In the genomic region with DNA sequence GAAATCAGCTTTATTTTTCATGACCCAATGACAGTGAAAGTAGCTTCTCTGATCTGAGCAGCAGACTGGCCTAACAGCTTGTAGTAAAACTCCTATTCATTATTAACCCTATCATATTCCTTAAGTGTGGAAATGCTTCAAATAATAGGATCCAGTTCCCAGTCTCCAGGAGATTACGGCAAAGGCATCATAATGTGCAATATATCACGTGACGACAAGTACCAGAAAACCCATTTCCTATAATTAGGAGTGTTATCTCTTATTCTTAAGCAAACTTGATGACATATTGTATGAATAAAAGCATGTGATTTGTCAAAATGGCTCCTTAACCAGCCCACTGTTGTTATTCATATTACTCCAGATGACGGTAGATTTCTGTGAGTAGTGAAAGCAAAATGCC, we compare ENCODE assay signal across 33 cellular contexts. TPM values are rescaled to one million over a fixed set of nuclear protein-coding genes. Genes with fewer than 3 reads are reported as not detected.
"Had no signal": no experiment of that assay in that cellular context is flagged by ENCODE, and none has a peak within 500 bp of the region (broad histone marks: within the 10 kb centered on the region; RNA-seq: fewer than 3 reads in every experiment).

No MANE protein-coding gene starts in this region.

- H3K4me3 Mint-ChIP-seq: activated naive CD4-positive, alpha-beta T cell treated with anti-CD3 and anti-CD28 coated beads, Interleukin-2, amount 50 U/mL, for 24 hours; stimulated activated memory B cell treated with anti-CD40 and anti-IgM and Interleukin-4, amounts not matched to agents 10 μg/mL and 1 μg/mL and 100 μg/mL, for 72 hours; T-helper 1 cell treated with Interleukin-12 subunit alpha and Interleukin-12 subunit beta and Interleukin-4 antibody, amounts not matched to agents 30 μg/mL and 1 μg/mL, for 36 hours had no signal

- H3K4me1 ChIP-seq: gastrocnemius medialis, parathyroid adenoma, psoas muscle had no signal

- H3K36me3 ChIP-seq: gastrocnemius medialis, left ventricle myocardium inferior, upper lobe of left lung, vagina had no signal

- H3K27ac ChIP-seq: coronary artery, dorsolateral prefrontal cortex, gastrocnemius medialis, hepatocyte, left ventricle myocardium inferior, parathyroid adenoma, psoas muscle, upper lobe of left lung, vagina, VCaP had no signal

- H2AFZ ChIP-seq: hepatocyte, parathyroid adenoma had no signal

- H3K79me2 ChIP-seq: hepatocyte, parathyroid adenoma had no signal

- H3K9me3 Mint-ChIP-seq: activated naive CD4-positive, alpha-beta T cell treated with anti-CD3 and anti-CD28 coated beads, Interleukin-2, amount 50 U/mL, for 24 hours; activated T-cell treated with anti-CD3 and anti-CD28 coated beads, Interleukin-2, amount 50 U/mL, for 4 hours; activated T-helper 2 cell treated with anti-CD3 and anti-CD28 coated beads, Interferon-gamma antibody, Interleukin-2, Interleukin-4, amounts not matched to agents 10 μg/mL and 5 μg/mL and 100 μg/mL, durations not matched to agents 14 hours and 24 hours and 36 hours; stimulated activated memory B cell treated with anti-CD40 and anti-IgM and Interleukin-4, amounts not matched to agents 10 μg/mL and 1 μg/mL and 100 μg/mL, for 72 hours; stimulated activated naive CD8-positive, alpha-beta T cell treated with anti-CD3 and anti-CD28 coated beads, Interleukin-15, amount 100 ng/mL, for 72 hours; T-helper 1 cell treated with Interleukin-12 subunit alpha and Interleukin-12 subunit beta and Interleukin-4 antibody, amounts not matched to agents 30 μg/mL and 1 μg/mL, for 36 hours had no signal

- H3K4me3 ChIP-seq: coronary artery, dorsolateral prefrontal cortex, gastrocnemius medialis, hepatocyte, left ventricle myocardium inferior, lung, psoas muscle, smooth muscle cell, upper lobe of left lung, vagina had no signal

- H3K9me3 ChIP-seq: gastrocnemius medialis, psoas muscle, vagina had no signal

- FAIRE-seq: TTC549 had no signal

- H3K27me3 ChIP-seq: vagina had no signal

- H3K27ac Mint-ChIP-seq: activated naive CD4-positive, alpha-beta T cell treated with anti-CD3 and anti-CD28 coated beads, Interleukin-2, amount 50 U/mL, for 24 hours; activated T-helper 2 cell treated with anti-CD3 and anti-CD28 coated beads, Interferon-gamma antibody, Interleukin-2, Interleukin-4, amounts not matched to agents 10 μg/mL and 5 μg/mL and 100 μg/mL, durations not matched to agents 14 hours and 24 hours and 36 hours; stimulated activated memory B cell treated with anti-CD40 and anti-IgM and Interleukin-4, amounts not matched to agents 10 μg/mL and 1 μg/mL and 100 μg/mL, for 72 hours; stimulated activated naive CD8-positive, alpha-beta T cell treated with anti-CD3 and anti-CD28 coated beads, Interleukin-15, amount 100 ng/mL, for 72 hours; T-helper 1 cell treated with Interleukin-12 subunit alpha and Interleukin-12 subunit beta and Interleukin-4 antibody, amounts not matched to agents 30 μg/mL and 1 μg/mL, for 36 hours had no signal

- H3K36me3 Mint-ChIP-seq: activated naive CD4-positive, alpha-beta T cell treated with anti-CD3 and anti-CD28 coated beads, Interleukin-2, amount 50 U/mL, for 24 hours; stimulated activated memory B cell treated with anti-CD40 and anti-IgM and Interleukin-4, amounts not matched to agents 10 μg/mL and 1 μg/mL and 100 μg/mL, for 72 hours had no signal

- H3K4me2 ChIP-seq: hepatocyte, smooth muscle cell had no signal

- DNase-seq: activated CD4-positive, alpha-beta T cell treated with anti-CD3 and anti-CD28 coated beads for 48 hours; activated CD4-positive, alpha-beta T cell treated with anti-CD3 and anti-CD28 coated beads, Interleukin-2, amount 50 U/mL, for 48 hours; activated T-cell treated with anti-CD3 and anti-CD28 coated beads, Interleukin-2, amount 50 U/mL, for 4 hours; anterior cingulate cortex; dorsolateral prefrontal cortex; effector memory CD4-positive, alpha-beta T cell; gastrocnemius medialis; islet precursor cell; left ventricle myocardium inferior; mesendoderm; occipital lobe; psoas muscle; stimulated activated CD4-positive, alpha-beta T cell treated with anti-CD3 and anti-CD28 coated beads, Interleukin-1b, Interleukin-23, amount 100 ng/mL, for 48 hours; stimulated activated CD4-positive, alpha-beta T cell treated with anti-CD3 and anti-CD28 coated beads, Interleukin-4, amount 100 ng/mL, for 4 hours; stimulated activated CD8-positive, alpha-beta memory T cell treated with anti-CD3 and anti-CD28 coated beads, Interleukin-4, amount 100 ng/mL, for 48 hours; stimulated activated naive CD8-positive, alpha-beta T cell treated with anti-CD3 and anti-CD28 coated beads, Interleukin-15, amount 100 ng/mL, for 72 hours; substantia nigra; T-helper 9 cell; upper lobe of left lung had no signal

- ATAC-seq: activated CD4-positive, CD25-positive, alpha-beta regulatory T cell treated with anti-CD3 and anti-CD28 coated beads, Interleukin-2, amount 50 U/mL, for 24 hours; activated T-cell treated with anti-CD3 and anti-CD28 coated beads, Interleukin-2, amount 50 U/mL, for 4 hours; gastrocnemius medialis; psoas muscle; stimulated activated memory B cell treated with anti-CD40 and anti-IgM and Interleukin-4, amounts not matched to agents 10 μg/mL and 1 μg/mL and 100 μg/mL, for 72 hours; stimulated activated naive CD8-positive, alpha-beta T cell treated with anti-CD3 and anti-CD28 coated beads, Interleukin-15, amount 100 ng/mL, for 72 hours had no signal

- H3K9ac ChIP-seq: parathyroid adenoma had no signal

RNA-seq across cellular contexts. Expression of a gene that starts 2.9 kb away (rescaled TPM):
- total RNA-seq: activated T-cell treated with anti-CD3 and anti-CD28 coated beads, Interleukin-2, amount 50 U/mL, for 4 hours; epithelial cell of proximal tubule; gastrocnemius medialis; psoas muscle; smooth muscle cell had no signal
- polyA plus RNA-seq: smooth muscle cell had no signal
